In the genomic region with DNA sequence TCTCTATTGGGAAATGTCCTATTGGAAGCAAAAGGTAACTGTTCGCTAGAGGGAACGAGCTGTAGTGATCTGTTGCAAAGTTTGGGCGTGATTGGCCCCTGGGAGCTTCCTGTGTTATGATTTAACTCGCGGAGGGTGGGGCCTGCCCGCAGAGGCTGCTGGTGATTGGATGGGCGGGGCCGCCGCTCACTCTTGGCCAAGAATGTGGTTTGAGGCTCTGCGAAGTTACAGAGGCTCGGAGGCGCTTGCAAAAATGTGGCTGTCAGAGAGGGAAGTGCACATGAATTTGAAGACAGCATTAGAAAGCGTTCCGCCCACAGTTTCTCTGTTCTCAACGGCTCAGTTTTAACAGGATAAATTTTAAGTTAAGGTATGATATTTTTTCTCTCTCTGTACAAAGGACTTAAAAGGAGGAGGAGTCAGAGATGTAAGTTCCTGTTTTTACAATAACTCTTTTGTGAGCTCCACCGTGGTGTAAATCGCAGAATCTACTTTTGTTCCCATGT, we compare ENCODE assay signal across 1 cellular context.
TF ChIP-seq lines count a peak whose summit lies in the region.

No MANE protein-coding gene starts in this region.

TF ChIP-seq in K562, 482 proteins besides CTCF, POLR2A, EP300 and RAD21 (continued from another document and continues in another):
- TF ChIP-seq, protein P1, sequence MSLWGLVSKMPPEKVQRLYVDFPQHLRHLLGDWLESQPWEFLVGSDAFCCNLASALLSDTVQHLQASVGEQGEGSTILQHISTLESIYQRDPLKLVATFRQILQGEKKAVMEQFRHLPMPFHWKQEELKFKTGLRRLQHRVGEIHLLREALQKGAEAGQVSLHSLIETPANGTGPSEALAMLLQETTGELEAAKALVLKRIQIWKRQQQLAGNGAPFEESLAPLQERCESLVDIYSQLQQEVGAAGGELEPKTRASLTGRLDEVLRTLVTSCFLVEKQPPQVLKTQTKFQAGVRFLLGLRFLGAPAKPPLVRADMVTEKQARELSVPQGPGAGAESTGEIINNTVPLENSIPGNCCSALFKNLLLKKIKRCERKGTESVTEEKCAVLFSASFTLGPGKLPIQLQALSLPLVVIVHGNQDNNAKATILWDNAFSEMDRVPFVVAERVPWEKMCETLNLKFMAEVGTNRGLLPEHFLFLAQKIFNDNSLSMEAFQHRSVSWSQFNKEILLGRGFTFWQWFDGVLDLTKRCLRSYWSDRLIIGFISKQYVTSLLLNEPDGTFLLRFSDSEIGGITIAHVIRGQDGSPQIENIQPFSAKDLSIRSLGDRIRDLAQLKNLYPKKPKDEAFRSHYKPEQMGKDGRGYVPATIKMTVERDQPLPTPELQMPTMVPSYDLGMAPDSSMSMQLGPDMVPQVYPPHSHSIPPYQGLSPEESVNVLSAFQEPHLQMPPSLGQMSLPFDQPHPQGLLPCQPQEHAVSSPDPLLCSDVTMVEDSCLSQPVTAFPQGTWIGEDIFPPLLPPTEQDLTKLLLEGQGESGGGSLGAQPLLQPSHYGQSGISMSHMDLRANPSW (CRISPR knock-in tag; IDR thresholded peaks at IDR 0.05), result no peak
- peak; percentile 80 for TF ChIP-seq ATF7 (IDR thresholded peaks at IDR 0.05)
- no peak for TF ChIP-seq PHTF2 (CRISPR knock-in tag; IDR thresholded peaks at IDR 0.05)
- no peak for TF ChIP-seq HBP1 (CRISPR knock-in tag; IDR thresholded peaks at IDR 0.05)
- TF ChIP-seq CREM (IDR thresholded peaks at IDR 0.05; ENCODE audit: low read depth), result peak; percentile 21; the same call in 1 of the 2 replicates
- no peak for TF ChIP-seq ZNF134 (CRISPR knock-in tag; conservative IDR thresholded peaks at IDR 0.05)
- TF ChIP-seq CEBPB (tag; IDR thresholded peaks at IDR 0.05), result peak; percentile 91
- TF ChIP-seq PBX2 (CRISPR knock-in tag; IDR thresholded peaks at IDR 0.05; ENCODE audit: low read depth), result peak; percentile 49; the same call in 1 of the 2 replicates
- TF ChIP-seq PBX2 (tag; conservative IDR thresholded peaks at IDR 0.05; ENCODE audit: low read depth), result peak; percentile 96
- TF ChIP-seq XRCC5 (IDR thresholded peaks at IDR 0.05; ENCODE audit: low read depth, low read length), result no peak
- TF ChIP-seq, protein P2, sequence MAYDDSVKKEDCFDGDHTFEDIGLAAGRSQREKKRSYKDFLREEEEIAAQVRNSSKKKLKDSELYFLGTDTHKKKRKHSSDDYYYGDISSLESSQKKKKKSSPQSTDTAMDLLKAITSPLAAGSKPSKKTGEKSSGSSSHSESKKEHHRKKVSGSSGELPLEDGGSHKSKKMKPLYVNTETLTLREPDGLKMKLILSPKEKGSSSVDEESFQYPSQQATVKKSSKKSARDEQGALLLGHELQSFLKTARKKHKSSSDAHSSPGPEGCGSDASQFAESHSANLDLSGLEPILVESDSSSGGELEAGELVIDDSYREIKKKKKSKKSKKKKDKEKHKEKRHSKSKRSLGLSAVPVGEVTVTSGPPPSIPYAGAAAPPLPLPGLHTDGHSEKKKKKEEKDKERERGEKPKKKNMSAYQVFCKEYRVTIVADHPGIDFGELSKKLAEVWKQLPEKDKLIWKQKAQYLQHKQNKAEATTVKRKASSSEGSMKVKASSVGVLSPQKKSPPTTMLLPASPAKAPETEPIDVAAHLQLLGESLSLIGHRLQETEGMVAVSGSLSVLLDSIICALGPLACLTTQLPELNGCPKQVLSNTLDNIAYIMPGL (CRISPR knock-in tag; IDR thresholded peaks at IDR 0.05), result no peak
- TF ChIP-seq, protein P3, sequence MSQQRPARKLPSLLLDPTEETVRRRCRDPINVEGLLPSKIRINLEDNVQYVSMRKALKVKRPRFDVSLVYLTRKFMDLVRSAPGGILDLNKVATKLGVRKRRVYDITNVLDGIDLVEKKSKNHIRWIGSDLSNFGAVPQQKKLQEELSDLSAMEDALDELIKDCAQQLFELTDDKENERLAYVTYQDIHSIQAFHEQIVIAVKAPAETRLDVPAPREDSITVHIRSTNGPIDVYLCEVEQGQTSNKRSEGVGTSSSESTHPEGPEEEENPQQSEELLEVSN (IDR thresholded peaks at IDR 0.05; ENCODE audit: borderline replicate concordance in 1 of 2, extremely low read depth in 1 of 2, insufficient read depth in 1 of 2, insufficient read length in 1 of 2, low read depth in 1 of 2, low read length in 1 of 2, poor library complexity in 1 of 2, severe bottlenecking in 1 of 2), result peak in 1 of 2 experiments; percentile 64
- no peak for TF ChIP-seq ZBTB2 (IDR thresholded peaks at IDR 0.05)
- TF ChIP-seq EHMT2 (IDR thresholded peaks at IDR 0.05), result no peak
- TF ChIP-seq MCM3 (IDR thresholded peaks at IDR 0.05), result no peak
- TF ChIP-seq ELF1 (tag; IDR thresholded peaks at IDR 0.05), result peak; percentile 74; the same call in 1 of the 2 replicates
- TF ChIP-seq PCBP2 (IDR thresholded peaks at IDR 0.05; ENCODE audit: low read depth, low read length, poor library complexity, severe bottlenecking), result no peak
- TF ChIP-seq MCM7 (IDR thresholded peaks at IDR 0.05), result no peak
- TF ChIP-seq ZNF75A (CRISPR knock-in tag; IDR thresholded peaks at IDR 0.05), result no peak
- TF ChIP-seq HDAC1 (IDR thresholded peaks at IDR 0.05), result no peak
- peak; percentile 69 for TF ChIP-seq SP1 (CRISPR knock-in tag; IDR thresholded peaks at IDR 0.05)
- peak; percentile 42 for TF ChIP-seq POLR2B (IDR thresholded peaks at IDR 0.05; ENCODE audit: low read depth, partially characterized antibody)
- TF ChIP-seq ASH1L (IDR thresholded peaks at IDR 0.05; ENCODE audit: borderline replicate concordance, low read depth, partially characterized antibody), result peak; percentile 47
- TF ChIP-seq PHF8 (IDR thresholded peaks at IDR 0.05; ENCODE audit: borderline replicate concordance, low read length), result peak; percentile 56; the same call in 1 of the 2 replicates
- TF ChIP-seq ZNF766 (CRISPR knock-in tag; conservative IDR thresholded peaks at IDR 0.05), result 0 out of 2 replicates have a peak, but pooled peaks have one; percentile 35
- TF ChIP-seq ZEB2 (IDR thresholded peaks at IDR 0.05), result 0 out of 2 replicates have a peak, but pooled peaks have one; percentile 10
- TF ChIP-seq MAFF (IDR thresholded peaks at IDR 0.05; ENCODE audit: low read length), result no peak
- TF ChIP-seq SMARCC2 (IDR thresholded peaks at IDR 0.05; ENCODE audit: low read depth), result peak; percentile 42; the same call in 1 of the 2 replicates
- TF ChIP-seq, protein P4, sequence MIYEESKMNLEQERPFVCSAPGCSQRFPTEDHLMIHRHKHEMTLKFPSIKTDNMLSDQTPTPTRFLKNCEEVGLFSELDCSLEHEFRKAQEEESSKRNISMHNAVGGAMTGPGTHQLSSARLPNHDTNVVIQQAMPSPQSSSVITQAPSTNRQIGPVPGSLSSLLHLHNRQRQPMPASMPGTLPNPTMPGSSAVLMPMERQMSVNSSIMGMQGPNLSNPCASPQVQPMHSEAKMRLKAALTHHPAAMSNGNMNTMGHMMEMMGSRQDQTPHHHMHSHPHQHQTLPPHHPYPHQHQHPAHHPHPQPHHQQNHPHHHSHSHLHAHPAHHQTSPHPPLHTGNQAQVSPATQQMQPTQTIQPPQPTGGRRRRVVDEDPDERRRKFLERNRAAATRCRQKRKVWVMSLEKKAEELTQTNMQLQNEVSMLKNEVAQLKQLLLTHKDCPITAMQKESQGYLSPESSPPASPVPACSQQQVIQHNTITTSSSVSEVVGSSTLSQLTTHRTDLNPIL (CRISPR knock-in tag; IDR thresholded peaks at IDR 0.05), result no peak
- TF ChIP-seq MYBL2 (IDR thresholded peaks at IDR 0.05; ENCODE audit: low read depth), result peak; percentile 94
- TF ChIP-seq MYBL2 (CRISPR knock-in tag; IDR thresholded peaks at IDR 0.05; ENCODE audit: borderline replicate concordance), result no peak
- TF ChIP-seq RBM15 (IDR thresholded peaks at IDR 0.05; ENCODE audit: insufficient read depth, low read length), result no peak
- no peak for TF ChIP-seq SIRT6 (IDR thresholded peaks at IDR 0.05; ENCODE audit: low read depth, low read length)
- TF ChIP-seq ZSCAN29 (IDR thresholded peaks at IDR 0.05), result no peak
- peak; percentile 50 for TF ChIP-seq SP2 (IDR thresholded peaks at IDR 0.05; ENCODE audit: extremely low read depth, low read depth, low read length, poor library complexity, severe bottlenecking)
- TF ChIP-seq SLC30A9 (CRISPR knock-in tag; IDR thresholded peaks at IDR 0.05), result no peak
- TF ChIP-seq RBM14 (IDR thresholded peaks at IDR 0.05; ENCODE audit: borderline replicate concordance, insufficient read depth, low read depth, low read length), result no peak
- TF ChIP-seq TAL1 (IDR thresholded peaks at IDR 0.05), result no peak
- no peak for TF ChIP-seq ZNF12 (CRISPR knock-in tag; IDR thresholded peaks at IDR 0.05)
- TF ChIP-seq CBFA2T3 (IDR thresholded peaks at IDR 0.05), result no peak
- TF ChIP-seq, protein P5, sequence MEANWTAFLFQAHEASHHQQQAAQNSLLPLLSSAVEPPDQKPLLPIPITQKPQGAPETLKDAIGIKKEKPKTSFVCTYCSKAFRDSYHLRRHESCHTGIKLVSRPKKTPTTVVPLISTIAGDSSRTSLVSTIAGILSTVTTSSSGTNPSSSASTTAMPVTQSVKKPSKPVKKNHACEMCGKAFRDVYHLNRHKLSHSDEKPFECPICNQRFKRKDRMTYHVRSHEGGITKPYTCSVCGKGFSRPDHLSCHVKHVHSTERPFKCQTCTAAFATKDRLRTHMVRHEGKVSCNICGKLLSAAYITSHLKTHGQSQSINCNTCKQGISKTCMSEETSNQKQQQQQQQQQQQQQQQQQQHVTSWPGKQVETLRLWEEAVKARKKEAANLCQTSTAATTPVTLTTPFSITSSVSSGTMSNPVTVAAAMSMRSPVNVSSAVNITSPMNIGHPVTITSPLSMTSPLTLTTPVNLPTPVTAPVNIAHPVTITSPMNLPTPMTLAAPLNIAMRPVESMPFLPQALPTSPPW (CRISPR knock-in tag; IDR thresholded peaks at IDR 0.05), result peak; percentile 76
- no peak for TF ChIP-seq XRCC4 (IDR thresholded peaks at IDR 0.05; ENCODE audit: extremely low read depth, insufficient read depth, insufficient read length)
- TF ChIP-seq POLR2H (tag; IDR thresholded peaks at IDR 0.05; ENCODE audit: low read depth), result peak; percentile 79
- TF ChIP-seq MAFK (IDR thresholded peaks at IDR 0.05; ENCODE audit: low read length), result no peak
- TF ChIP-seq CREB3L1 (IDR thresholded peaks at IDR 0.05; ENCODE audit: borderline replicate concordance, low read depth), result 0 out of 2 replicates have a peak, but pooled peaks have one; percentile 19
- TF ChIP-seq KLF16 (IDR thresholded peaks at IDR 0.05), result no peak
- TF ChIP-seq HIVEP1 (CRISPR knock-in tag; IDR thresholded peaks at IDR 0.05), result no peak
- peak in 1 of 2 experiments; percentile 52; a peak in 1 of 4 replicates for TF ChIP-seq SIN3A (IDR thresholded peaks at IDR 0.05; ENCODE audit: borderline replicate concordance in 2 of 2, control insufficient read depth in 1 of 2, low read depth in 2 of 2, low read length in 2 of 2)
- TF ChIP-seq KDM1A (IDR thresholded peaks at IDR 0.05), result peak in 1 of 2 experiments; percentile 29; a peak in 1 of 4 replicates
